8 cellular contexts compared by ENCODE assay signal in the genomic region with DNA sequence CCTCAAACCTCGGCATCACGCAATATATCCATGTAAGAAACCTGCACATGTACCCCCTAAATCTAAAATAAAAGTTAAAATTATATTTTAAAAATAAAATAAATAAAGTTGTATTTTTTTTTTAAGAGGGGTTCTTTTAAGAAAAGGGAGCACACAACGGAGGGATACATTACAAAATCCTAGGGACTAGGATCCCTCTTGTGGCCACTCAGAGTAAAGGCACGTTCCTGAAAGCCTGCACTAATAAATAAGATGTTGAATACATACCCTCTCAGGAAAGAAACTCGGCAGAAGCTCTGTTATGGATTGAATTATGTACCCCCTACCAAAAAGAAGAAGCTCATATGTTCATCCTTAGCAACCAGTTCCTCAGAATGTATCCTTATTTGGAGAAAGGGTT. TPM values are rescaled to one million over a fixed set of nuclear protein-coding genes. Genes with fewer than 3 reads are reported as not detected.
DNase-seq lines count a peak whose midpoint lies in the region; ATAC-seq and TF ChIP-seq lines count a peak whose summit lies in the region.

No MANE protein-coding gene starts in this region.

- H3K4me3 ChIP-seq in Panc1 (ENCODE audit: low read depth in 2 of 2, low read length in 2 of 2): no peak overlapping the region
- no peak overlapping the region for H3K4me3 ChIP-seq in uterus

- H3K4me1 ChIP-seq in Panc1 (ENCODE audit: control insufficient read depth, insufficient read depth, low read length) (no peaks in the 10 kb centered on the region), uterus (no peaks in the 10 kb centered on the region)

- in situ Hi-C loops in Panc1 (cut with HindIII; ENCODE audit: low pct_unique_long_range_greater_than_20kb, low sequenced_read_pairs): no loop called here

- TF ChIP-seq CTCF in Panc1 (IDR thresholded peaks at IDR 0.05) (peak; percentile 61; the same call in 1 of the 2 replicates), uterus (IDR thresholded peaks at IDR 0.05) (peak; percentile 19 to 33 (median 26))

- intact Hi-C loops in Panc1 (cut with micrococcal nuclease; ENCODE audit: unreplicated experiment) (no loop called here), uterus (cut with DNase I; ENCODE audit: low total_unique reads) (no loop called here)

- DNase-seq in NOMO-1 (lab: John Stamatoyannopoulos, UW; ENCODE audit: unreplicated experiment in 2 of 2) (peak; percentile 2 to 37), NOMO-1 treated with dmso at 0.1 percent for 144 hours (lab: John Stamatoyannopoulos, UW; ENCODE audit: unreplicated experiment) (no peak), Panc1 (ENCODE audit: low read depth, low spot score) (no peak), fibroblast of the conjunctiva (ENCODE audit: low read depth) (peak; percentile 13), uterus (no peak)
- no peak for DNase-seq in activated CD4-positive, alpha-beta T cell treated with anti-CD3 and anti-CD28 coated beads, Interleukin-2, amount 50 U/mL, for 48 hours

- ATAC-seq in HG02852 (IDR thresholded peaks at IDR 0.05; ENCODE audit: unreplicated experiment): peak; percentile 59
- ATAC-seq in Panc1: no peak
- ATAC-seq in HG02973 (IDR thresholded peaks at IDR 0.05; ENCODE audit: unreplicated experiment): no peak

- H3K27me3 ChIP-seq in Panc1 (ENCODE audit: control insufficient read depth, insufficient read depth, low read length) (no peaks in the 10 kb centered on the region), uterus (no peaks in the 10 kb centered on the region)

- TF ChIP-seq POLR2A in uterus (IDR thresholded peaks at IDR 0.05): no peak

- H3K36me3 ChIP-seq in Panc1 (ENCODE audit: control insufficient read depth, insufficient read depth, low read length) (no peaks in the 10 kb centered on the region), uterus (no peaks in the 10 kb centered on the region)

- H3K27ac ChIP-seq in Panc1 (ENCODE audit: low read length): no peak overlapping the region
- no peak overlapping the region for H3K27ac ChIP-seq in uterus

- CTCF ChIA-PET in Panc1 (lab: Charles Lee): no interaction called here

- H3K9me3 ChIP-seq in Panc1 (ENCODE audit: control insufficient read depth, insufficient read depth, low read depth, low read length) (no peaks in the 10 kb centered on the region), uterus (no peaks in the 10 kb centered on the region)

- no TSS peak for BruUV-seq in Panc1 (replicated peaks; lab: Mats Ljungman, UMichigan)

- POLR2A ChIA-PET in Panc1 (lab: Charles Lee): no interaction called here

RNA-seq across cellular contexts. Expression of a gene that starts 50.9 kb away (rescaled TPM):
- 106 TPM for total RNA-seq in Panc1 (2021; ENCODE audit: unreplicated experiment)
- polyA plus RNA-seq in Panc1 (2012; ENCODE audit: insufficient read length): 99.2 TPM
- total RNA-seq in uterus: 100 to 1,000 TPM in 2 of 4 donors, 10 to 100 TPM in 2; 39.7 to 151 (median 97.2) TPM

Comparison
In these comparisons a context has a peak if more than half of its experiments do, and no peak if none do; other contexts are left out.
1. DNase-seq: peak in NOMO-1 (2 of 2) and fibroblast of the conjunctiva (single experiment); none in NOMO-1 treated with dmso at 0.1 percent for 144 hours (single experiment), Panc1 (single experiment), uterus (0 of 2) and activated CD4-positive, alpha-beta T cell treated with anti-CD3 and anti-CD28 coated beads, Interleukin-2, amount 50 U/mL, for 48 hours (0 of 2).